ENCODE assay signal across 8 cellular contexts in the genomic region with DNA sequence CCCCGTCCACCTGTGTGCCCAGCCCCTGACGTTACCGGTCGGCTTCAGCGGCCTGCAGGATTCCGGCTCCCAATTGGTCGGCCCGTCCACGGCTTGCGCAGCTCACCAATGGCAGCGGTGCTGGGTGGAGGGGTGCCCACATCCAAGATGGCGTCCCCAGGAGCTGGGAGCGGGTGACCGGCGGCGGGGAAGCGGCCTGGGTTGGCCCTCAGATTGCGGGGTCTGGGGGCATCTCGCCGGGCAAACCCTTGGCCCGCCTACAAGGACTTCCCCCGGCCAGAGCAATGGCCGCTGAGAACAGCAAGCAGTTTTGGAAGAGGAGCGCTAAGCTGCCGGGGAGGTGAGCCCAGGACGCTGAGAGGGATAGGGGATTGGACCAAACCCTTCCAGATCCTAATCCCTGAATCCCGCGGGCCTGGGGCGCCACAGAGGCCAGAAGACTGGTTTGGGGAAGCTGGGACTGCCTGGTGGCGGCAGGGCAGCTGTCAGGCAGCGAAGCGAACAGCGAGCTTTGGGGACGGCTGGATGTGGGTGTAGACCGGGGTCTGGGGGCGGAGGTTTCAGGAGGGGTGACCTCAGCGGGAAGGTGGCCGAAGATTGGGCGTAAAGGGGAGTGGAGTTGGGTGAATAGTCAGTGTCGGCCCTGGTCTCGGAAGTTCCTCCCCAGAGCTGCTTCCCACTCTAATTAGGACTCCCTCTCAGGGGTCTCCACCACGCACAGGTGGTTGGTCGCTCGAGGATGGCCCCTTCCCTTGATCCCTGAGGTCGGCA. TPM values are rescaled to one million over a fixed set of nuclear protein-coding genes. Genes with fewer than 3 reads are reported as not detected.
DNase-seq lines count a peak whose midpoint lies in the region; ATAC-seq and TF ChIP-seq lines count a peak whose summit lies in the region.

A gene with protein sequence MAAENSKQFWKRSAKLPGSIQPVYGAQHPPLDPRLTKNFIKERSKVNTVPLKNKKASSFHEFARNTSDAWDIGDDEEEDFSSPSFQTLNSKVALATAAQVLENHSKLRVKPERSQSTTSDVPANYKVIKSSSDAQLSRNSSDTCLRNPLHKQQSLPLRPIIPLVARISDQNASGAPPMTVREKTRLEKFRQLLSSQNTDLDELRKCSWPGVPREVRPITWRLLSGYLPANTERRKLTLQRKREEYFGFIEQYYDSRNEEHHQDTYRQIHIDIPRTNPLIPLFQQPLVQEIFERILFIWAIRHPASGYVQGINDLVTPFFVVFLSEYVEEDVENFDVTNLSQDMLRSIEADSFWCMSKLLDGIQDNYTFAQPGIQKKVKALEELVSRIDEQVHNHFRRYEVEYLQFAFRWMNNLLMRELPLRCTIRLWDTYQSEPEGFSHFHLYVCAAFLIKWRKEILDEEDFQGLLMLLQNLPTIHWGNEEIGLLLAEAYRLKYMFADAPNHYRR (plus strand): TSS at position 139 of the 771 bp plus-strand sequence. CDS start 146 bp downstream, at position 285.
Gene TMEM217, minus strand, starts transcription at position 511 of the 771 bp plus-strand sequence. CDS start 39,114 bp downstream, outside the sequence.

- H3K4me3 ChIP-seq in esophagus (ENCODE audit: low read depth in 1 of 2, low read length in 2 of 2) (peak within 1 kb of the TSS; percentile 76 to 97), muscle layer of colon (ENCODE audit: low read depth in 1 of 2, low read length in 2 of 2) (peak within 1 kb of the TSS; percentile 86 to 94)

- H3K9ac ChIP-seq in muscle layer of colon (ENCODE audit: low read length), result peak within 1 kb of the TSS; percentile 95

- H3K4me1 ChIP-seq in esophagus (ENCODE audit: control insufficient read depth in 2 of 2, insufficient read depth in 2 of 2, low read length in 1 of 2), result peaks cover 0 to 2% of the 10 kb centered on the region in 2 donors
- H3K4me1 ChIP-seq in muscle layer of colon (ENCODE audit: insufficient read depth, low read length), result peaks cover 11% of the 10 kb centered on the region

- H3K27me3 ChIP-seq in esophagus (ENCODE audit: control insufficient read depth in 1 of 2, insufficient read depth in 2 of 2, low read length in 2 of 2), result no peaks in the 10 kb centered on the region
- H3K27me3 ChIP-seq in muscle layer of colon (ENCODE audit: control insufficient read depth in 1 of 2, insufficient read depth in 2 of 2, low read length in 2 of 2), result no peaks in the 10 kb centered on the region

- H3K36me3 ChIP-seq in esophagus (ENCODE audit: control insufficient read depth in 2 of 2, insufficient read depth in 2 of 2, low read length in 1 of 2) (no peaks in the 10 kb centered on the region), muscle layer of colon (ENCODE audit: insufficient read depth, low read length) (no peaks in the 10 kb centered on the region)

- DNase-seq in DMS53 treated with DMSO at 0.1 percent for 48 hours (lab: John Stamatoyannopoulos, UW; ENCODE audit: unreplicated experiment) (peak; percentile 88), KG1 (lab: John Stamatoyannopoulos, UW) (peak; percentile 94)
- DNase-seq in activated T-cell treated with anti-CD3 and anti-CD28 coated beads, Interleukin-2, amount 50 U/mL, for 48 hours, result peak; percentile 96 to 97
- peak; percentile 86 to 94 for DNase-seq in stimulated activated CD8-positive, alpha-beta memory T cell treated with anti-CD3 and anti-CD28 coated beads, Interleukin-7, amount 100 ng/mL, for 1 hour (ENCODE audit: low read depth in 2 of 2)

- 0% methylated on average over 45 of the region's 45 CpGs for WGBS in esophagus, 2 donors

- H3K9me3 ChIP-seq in esophagus (ENCODE audit: control insufficient read depth in 2 of 2, insufficient read depth in 1 of 2, low read depth in 1 of 2, low read length in 1 of 2) (no peaks in the 10 kb centered on the region), muscle layer of colon (ENCODE audit: low read length) (no peaks in the 10 kb centered on the region)

- H3K27ac ChIP-seq in esophagus (ENCODE audit: low read depth in 2 of 2, low read length in 1 of 2) (peak within 1 kb of the TSS; percentile 84 to 89), muscle layer of colon (ENCODE audit: low read depth, low read length) (peak within 1 kb of the TSS; percentile 36)

- peak; percentile 92 for ATAC-seq in GM21737 (IDR thresholded peaks at IDR 0.05; ENCODE audit: unreplicated experiment)

TF ChIP-seq in PFSK-1, 5 proteins besides CTCF, POLR2A, EP300 and RAD21:
- TF ChIP-seq FOXP2 (optimal IDR thresholded peaks at IDR 0.05; ENCODE audit: borderline replicate concordance, extremely low read depth, extremely low read length, insufficient read depth), result no peak
- TF ChIP-seq TAF1 (IDR thresholded peaks at IDR 0.05; ENCODE audit: borderline replicate concordance, insufficient read depth, low read length), result 0 out of 2 replicates have a peak, but pooled peaks have one; percentile 62
- TF ChIP-seq POLR2AphosphoS5 (IDR thresholded peaks at IDR 0.05; ENCODE audit: low read depth, low read length), result peak; percentile 74

RNA-seq across cellular contexts. Expression of the first gene that starts in this region (rescaled TPM):
- polyA plus RNA-seq in PFSK-1 (2012; ENCODE audit: insufficient read length, low read depth), result 9.4 TPM
- polyA plus RNA-seq in esophagus, result 1 to 10 TPM; 6.9 to 9.1 TPM

RNA-seq across cellular contexts. Expression of gene TMEM217, which starts in this region (rescaled TPM):
- 0.94 TPM for polyA plus RNA-seq in PFSK-1 (2012; ENCODE audit: insufficient read length, low read depth)
- polyA plus RNA-seq in esophagus, result 1 to 10 TPM; 2.6 to 5.4 TPM

Comparison
In these comparisons a context has a peak if more than half of its experiments do, and no peak if none do; other contexts are left out.
1. Peak in every context shown above with its lines: DNase-seq, ATAC-seq, H3K4me3 ChIP-seq and H3K27ac ChIP-seq.